ENCODE assay signal across 8 cellular contexts in genomic region chr2:50746526-50746925, GRCh38.
DNase-seq lines count a peak whose midpoint lies in the region; ATAC-seq and TF ChIP-seq lines count a peak whose summit lies in the region.

No MANE protein-coding gene starts in this region.

- TF ChIP-seq CTCF in AG04450 (IDR thresholded peaks at IDR 0.05; ENCODE audit: low read depth, low read length) (peak; percentile 67), brain (conservative IDR thresholded peaks at IDR 0.05) (peak; percentile 15 to 60), psoas muscle (IDR thresholded peaks at IDR 0.05) (peak; percentile 16), omental fat pad (IDR thresholded peaks at IDR 0.05) (no peak)

- H3K36me3 Mint-ChIP-seq in brain, result no peaks in the 10 kb centered on the region

- no peak overlapping the region for H3K27ac Mint-ChIP-seq in brain

- DNase-seq in AG04450 (ENCODE audit: low read depth, low spot score) (no peak), psoas muscle (no peak), omental fat pad (ENCODE audit: low spot score) (no peak)
- no peak for DNase-seq in NK-92 treated with Interleukin-12 subunit alpha and Interleukin-12 subunit beta, amount 100 ng/mL, for 24 hours (lab: John Stamatoyannopoulos, UW)

- no peak overlapping the region for H3K4me3 Mint-ChIP-seq in brain

- POLR2A ChIA-PET in AG04450 (lab: Yijun Ruan, JAX), result no interaction called here

- H3K4me3 ChIP-seq in AG04450 (ENCODE audit: low read depth, low read length), result no peak overlapping the region
- H3K4me3 ChIP-seq in psoas muscle, result no peak overlapping the region

- 66 to 68% (median 67%) methylated on average over 2 of the region's 2 CpGs for WGBS in psoas muscle, 3 donors

- H3K27ac ChIP-seq in AG04450 (ENCODE audit: low read depth, low read length), result no peak overlapping the region
- H3K27ac ChIP-seq in psoas muscle, result no peak overlapping the region

- CTCF ChIA-PET in AG04450 (lab: Charles Lee), result interaction anchor here (0.5 to 2.4 kb wide), 10 partner anchors 8 to 1031 kb away, joined by 3 to 13 read pairs (median 3); no protein-coding TSS in a partner anchor

- TF ChIP-seq RAD21 in Ishikawa (IDR thresholded peaks at IDR 0.05; ENCODE audit: low read depth), result peak; percentile 52

- no peaks in the 10 kb centered on the region for H3K4me1 ChIP-seq in psoas muscle

- no peaks in the 10 kb centered on the region for H3K36me3 ChIP-seq in psoas muscle (ENCODE audit: insufficient read depth in 1 of 2, low read depth in 1 of 2)

- H3K27me3 Mint-ChIP-seq in brain, result no peaks in the 10 kb centered on the region

- H3K9me3 ChIP-seq in AG04450 (ENCODE audit: control insufficient read depth, insufficient read depth, low read length) (no peaks in the 10 kb centered on the region), psoas muscle (no peaks in the 10 kb centered on the region)

- intact Hi-C loops in psoas muscle (cut with DNase I), result no loop called here

- ATAC-seq in GM18511 (IDR thresholded peaks at IDR 0.05; ENCODE audit: unreplicated experiment) (peak; percentile 79), psoas muscle (no peak), omental fat pad (ENCODE audit: low FRiP score) (no peak), GM21381 (IDR thresholded peaks at IDR 0.05; ENCODE audit: unreplicated experiment) (no peak)

- no peaks in the 10 kb centered on the region for H3K9me3 Mint-ChIP-seq in brain

- peaks cover 32% of the 10 kb centered on the region for H3K4me1 Mint-ChIP-seq in brain

- H3K27me3 ChIP-seq in AG04450 (ENCODE audit: control insufficient read depth, insufficient read depth, low read length) (no peaks in the 10 kb centered on the region), psoas muscle (ENCODE audit: insufficient read depth in 3 of 3, low read length in 2 of 3) (no peaks in the 10 kb centered on the region)

- TF ChIP-seq EP300 in Ishikawa (IDR thresholded peaks at IDR 0.05; ENCODE audit: borderline replicate concordance), result no peak

TF ChIP-seq in Ishikawa, 13 proteins besides CTCF, POLR2A, EP300 and RAD21:
- no peak for TF ChIP-seq CREB1 (IDR thresholded peaks at IDR 0.05; ENCODE audit: low read depth)
- TF ChIP-seq EGR1 (IDR thresholded peaks at IDR 0.05), result no peak
- no peak for TF ChIP-seq TEAD4 (IDR thresholded peaks at IDR 0.05)
- TF ChIP-seq TAF1 (IDR thresholded peaks at IDR 0.05; ENCODE audit: low read depth), result no peak
- TF ChIP-seq CEBPB (IDR thresholded peaks at IDR 0.05), result no peak
- TF ChIP-seq YY1 (IDR thresholded peaks at IDR 0.05; ENCODE audit: low read depth), result no peak
- no peak for TF ChIP-seq REST (IDR thresholded peaks at IDR 0.05; ENCODE audit: low read depth)

Comparison
In these comparisons a context has a peak if more than half of its experiments do, and no peak if none do; other contexts are left out.
1. CTCF ChIP-seq: peak in AG04450 (single experiment), brain (2 of 2) and psoas muscle (single experiment); none in omental fat pad (0 of 3).